Comparison of ENCODE assay signal across 16 cellular contexts in genomic region chr11:47099213-47099917, GRCh38.
A peak's percentile ranks its signal among the peaks of the same experiment; 100 is the strongest.
DNase-seq lines count a peak whose midpoint lies in the region; ATAC-seq and TF ChIP-seq lines count a peak whose summit lies in the region.
"Had no signal": no experiment of that assay in that cellular context is flagged by ENCODE, and none has a peak within 500 bp of the region (broad histone marks: within the 10 kb centered on the region; RNA-seq: fewer than 3 reads in every experiment).

No MANE protein-coding gene starts in this region.

- peak overlapping the region in 2 of 5 experiments; percentile 25 to 52 for H3K4me3 Mint-ChIP-seq in brain
- H3K4me3 Mint-ChIP-seq in activated naive CD8-positive, alpha-beta T cell treated with anti-CD3 and anti-CD28 coated beads for 36 hours = no peak overlapping the region
- H3K4me3 Mint-ChIP-seq: activated CD4-positive, alpha-beta T cell treated with anti-CD3 and anti-CD28 coated beads, Interleukin-2, amount 10 ng/mL, durations not matched to agents 24 days and 14 days had no signal

- DNase-seq in EH (ENCODE audit: low read depth) (peak; percentile 33), NCI-H2029 treated with DMSO at 0.1 percent for 48 hours (lab: John Stamatoyannopoulos, UW) (peak; percentile 55), mucosa of descending colon (no peak), HAP-1 (ENCODE audit: low spot score in 2 of 2) (no peak), hypothalamus (lab: John Stamatoyannopoulos, UW) (no peak), kidney tubule cell (ENCODE audit: low spot score) (no peak)
- no peak for DNase-seq in activated naive CD8-positive, alpha-beta T cell treated with anti-CD3 and anti-CD28 coated beads for 36 hours
- DNase-seq: activated CD4-positive, alpha-beta T cell treated with anti-CD3 and anti-CD28 coated beads, Interleukin-2, amount 10 ng/mL, durations not matched to agents 24 days and 14 days; GF-D8; NCI-H1694; OCI-M1; stimulated activated naive CD4-positive, alpha-beta T cell had no signal

- in situ Hi-C loops in HAP-1 (cut with MboI; ENCODE audit: low sequenced_read_pairs) = no loop called here

- peaks cover 15% of the 10 kb centered on the region for H3K36me3 Mint-ChIP-seq in brain
- H3K36me3 Mint-ChIP-seq in activated naive CD8-positive, alpha-beta T cell treated with anti-CD3 and anti-CD28 coated beads for 36 hours = no peaks in the 10 kb centered on the region

- H3K9me3 ChIP-seq in mucosa of descending colon = no peaks in the 10 kb centered on the region
- H3K9me3 ChIP-seq in HAP-1 = no peaks in the 10 kb centered on the region

- intact Hi-C loops in mucosa of descending colon (cut with DNase I, micrococcal nuclease) = no loop called here

- H3K4me3 ChIP-seq in mucosa of descending colon (no peak overlapping the region), HAP-1 (no peak overlapping the region)
- H3K4me3 ChIP-seq: BLaER1, lung had no signal

- peak; percentile 88 for ATAC-seq in mucosa of descending colon

- H3K4me1 ChIP-seq in mucosa of descending colon (ENCODE audit: low read depth) = peaks cover 4% of the 10 kb centered on the region
- peaks cover 14% of the 10 kb centered on the region for H3K4me1 ChIP-seq in HAP-1
- H3K4me1 ChIP-seq: BLaER1, parathyroid adenoma had no signal

- peak overlapping the region in 4 of 5 experiments; percentile 57 to 87 (median 74) for H3K27ac Mint-ChIP-seq in brain
- H3K27ac Mint-ChIP-seq in activated naive CD8-positive, alpha-beta T cell treated with anti-CD3 and anti-CD28 coated beads for 36 hours = no peak overlapping the region
- H3K27ac Mint-ChIP-seq: activated CD4-positive, alpha-beta T cell treated with anti-CD3 and anti-CD28 coated beads, Interleukin-2, amount 10 ng/mL, durations not matched to agents 24 days and 14 days had no signal

- no peaks in the 10 kb centered on the region for H3K27me3 Mint-ChIP-seq in brain
- H3K27me3 Mint-ChIP-seq in activated naive CD8-positive, alpha-beta T cell treated with anti-CD3 and anti-CD28 coated beads for 36 hours = no peaks in the 10 kb centered on the region

- H3K27me3 ChIP-seq in HAP-1 (ENCODE audit: low read depth) = no peaks in the 10 kb centered on the region
- H3K27me3 ChIP-seq: BLaER1 had no signal

- H3K36me3 ChIP-seq in mucosa of descending colon (ENCODE audit: low read depth) = no peaks in the 10 kb centered on the region
- H3K36me3 ChIP-seq in HAP-1 (replicated peaks) = no peaks in the 10 kb centered on the region
- H3K36me3 ChIP-seq: BLaER1 had no signal

- H3K9me3 Mint-ChIP-seq in brain = peaks cover 0 to 7% (median 6%) of the 10 kb centered on the region in 5 experiments
- H3K9me3 Mint-ChIP-seq in activated naive CD8-positive, alpha-beta T cell treated with anti-CD3 and anti-CD28 coated beads for 36 hours = no peaks in the 10 kb centered on the region
- H3K9me3 Mint-ChIP-seq: activated CD4-positive, alpha-beta T cell treated with anti-CD3 and anti-CD28 coated beads, Interleukin-2, amount 10 ng/mL, durations not matched to agents 24 days and 14 days had no signal

- TF ChIP-seq CTCF in brain (conservative IDR thresholded peaks at IDR 0.05) (no peak), mucosa of descending colon (IDR thresholded peaks at IDR 0.05) (no peak)

- peaks cover 67% of the 10 kb centered on the region for H3K4me1 Mint-ChIP-seq in brain
- H3K4me1 Mint-ChIP-seq in activated naive CD8-positive, alpha-beta T cell treated with anti-CD3 and anti-CD28 coated beads for 36 hours = peaks cover 13% of the 10 kb centered on the region

Comparison
In these comparisons a context has a peak if more than half of its experiments do, and no peak if none do; other contexts are left out.
1. DNase-seq: peak in EH (single experiment) and NCI-H2029 treated with DMSO at 0.1 percent for 48 hours (single experiment); none in mucosa of descending colon (0 of 3), HAP-1 (0 of 2), activated naive CD8-positive, alpha-beta T cell treated with anti-CD3 and anti-CD28 coated beads for 36 hours (single experiment), hypothalamus (0 of 51) and kidney tubule cell (single experiment).